ENCODE assay signal across 24 cellular contexts in genomic region chr7:63072806-63073205, GRCh38.
DNase-seq lines count a peak whose midpoint lies in the region; ATAC-seq and TF ChIP-seq lines count a peak whose summit lies in the region.
"Had no signal": no experiment of that assay in that cellular context is flagged by ENCODE, and none has a peak within 500 bp of the region (broad histone marks: within the 10 kb centered on the region; RNA-seq: fewer than 3 reads in every experiment).

No MANE protein-coding gene starts in this region.

- H3K36me3 Mint-ChIP-seq in endothelial cell (ENCODE audit: low read depth, unreplicated experiment) (peaks cover 24% of the 10 kb centered on the region), type B pancreatic cell (no peaks in the 10 kb centered on the region)
- H3K36me3 Mint-ChIP-seq in effector memory CD8-positive, alpha-beta T cell (ENCODE audit: insufficient read depth) = no peaks in the 10 kb centered on the region
- H3K36me3 Mint-ChIP-seq: CD14-positive monocyte; CD8-positive, alpha-beta memory T cell had no signal

- H3K4me3 ChIP-seq in right atrium auricular region = no peak overlapping the region
- H3K4me3 ChIP-seq: A549; BLaER1 treated with 17β-estradiol and CSF1 and Interleukin-3, amounts not matched to agents 10 nM and 100 nM; GM12878; GM23338 had no signal

- H3K27ac Mint-ChIP-seq in endothelial cell (ENCODE audit: unreplicated experiment) (peak overlapping the region; percentile 64), type B pancreatic cell (no peak overlapping the region)
- H3K27ac Mint-ChIP-seq in effector memory CD8-positive, alpha-beta T cell = no peak overlapping the region
- H3K27ac Mint-ChIP-seq: CD14-positive monocyte; CD4-positive, alpha-beta T cell; CD8-positive, alpha-beta memory T cell; GM23338; H9 had no signal

- H3K9me3 Mint-ChIP-seq in endothelial cell (ENCODE audit: unreplicated experiment) (peaks cover 44% of the 10 kb centered on the region), type B pancreatic cell (peaks cover 24% of the 10 kb centered on the region)
- peaks cover 7 to 34% of the 10 kb centered on the region in 2 donors for H3K9me3 Mint-ChIP-seq in effector memory CD8-positive, alpha-beta T cell

- peaks cover 0 to 15% of the 10 kb centered on the region in 2 donors for H3K9me3 ChIP-seq in right atrium auricular region
- H3K9me3 ChIP-seq: BE2C had no signal

- intact Hi-C loops in Right ventricle myocardium superior (cut with DNase I) = no loop called here

- DNase-seq in right atrium auricular region (ENCODE audit: low spot score) (peak; percentile 43), Right ventricle myocardium superior (no peak), endothelial cell (ENCODE audit: low spot score) (no peak), type B pancreatic cell (ENCODE audit: extremely low spot score, unreplicated experiment) (peak; percentile 44), cerebellar nuclear complex (lab: John Stamatoyannopoulos, UW) (no peak)
- no peak for DNase-seq in effector memory CD8-positive, alpha-beta T cell
- DNase-seq: 8988T; ACHN; AML-193; BE2C; CD4-positive, alpha-beta T cell; CD8-positive, alpha-beta memory T cell; DMS 273 treated with DMSO at 0.1 percent for 48 hours; DMS79; EL; GDM1; H9 had no signal

- no peaks in the 10 kb centered on the region for H3K36me3 ChIP-seq in right atrium auricular region
- H3K36me3 ChIP-seq: BE2C; BLaER1 treated with 17β-estradiol and CSF1 and Interleukin-3, amounts not matched to agents 10 nM and 100 nM had no signal

- no peak overlapping the region for H3K27ac ChIP-seq in right atrium auricular region
- H3K27ac ChIP-seq: A549; BLaER1 treated with 17β-estradiol and CSF1 and Interleukin-3, amounts not matched to agents 10 nM and 100 nM had no signal

- TF ChIP-seq CTCF in right atrium auricular region (IDR thresholded peaks at IDR 0.05) = no peak
- no peak for TF ChIP-seq CTCF in endothelial cell (IDR thresholded peaks at IDR 0.05; ENCODE audit: unreplicated experiment)
- TF ChIP-seq CTCF in type B pancreatic cell (conservative IDR thresholded peaks at IDR 0.05) = no peak

- H3K4me1 ChIP-seq in right atrium auricular region = no peaks in the 10 kb centered on the region
- H3K4me1 ChIP-seq: A549; BE2C; BLaER1 treated with 17β-estradiol and CSF1 and Interleukin-3, amounts not matched to agents 10 nM and 100 nM had no signal

- H3K4me1 Mint-ChIP-seq in endothelial cell (ENCODE audit: unreplicated experiment) = no peaks in the 10 kb centered on the region
- H3K4me1 Mint-ChIP-seq in type B pancreatic cell (ENCODE audit: unreplicated experiment) = no peaks in the 10 kb centered on the region
- peaks cover 0 to 3% of the 10 kb centered on the region in 2 donors for H3K4me1 Mint-ChIP-seq in effector memory CD8-positive, alpha-beta T cell (ENCODE audit: low read depth in 2 of 2)
- H3K4me1 Mint-ChIP-seq: CD14-positive monocyte; CD8-positive, alpha-beta memory T cell; GM23338; H9 had no signal

- H3K4me3 Mint-ChIP-seq in endothelial cell (ENCODE audit: unreplicated experiment) (peak overlapping the region; percentile 25), type B pancreatic cell (no peak overlapping the region)
- no peak overlapping the region for H3K4me3 Mint-ChIP-seq in effector memory CD8-positive, alpha-beta T cell
- H3K4me3 Mint-ChIP-seq: CD14-positive monocyte; CD4-positive, alpha-beta T cell; CD8-positive, alpha-beta memory T cell; GM23338; H9 had no signal

- peaks cover 12% of the 10 kb centered on the region for H3K27me3 Mint-ChIP-seq in endothelial cell (ENCODE audit: unreplicated experiment)
- H3K27me3 Mint-ChIP-seq in type B pancreatic cell = no peaks in the 10 kb centered on the region
- no peaks in the 10 kb centered on the region for H3K27me3 Mint-ChIP-seq in effector memory CD8-positive, alpha-beta T cell
- H3K27me3 Mint-ChIP-seq: CD4-positive, alpha-beta T cell; CD8-positive, alpha-beta memory T cell had no signal

- H3K27me3 ChIP-seq in right atrium auricular region = no peaks in the 10 kb centered on the region
- H3K27me3 ChIP-seq: BE2C; BLaER1 treated with 17β-estradiol and CSF1 and Interleukin-3, amounts not matched to agents 10 nM and 100 nM had no signal

- no peak for ATAC-seq in Right ventricle myocardium superior (ENCODE audit: poor library complexity)
- ATAC-seq in effector memory CD8-positive, alpha-beta T cell (replicated peaks) = no peak
- no peak for ATAC-seq in GM18498 (IDR thresholded peaks at IDR 0.05; ENCODE audit: unreplicated experiment)
- ATAC-seq: A549, GM12878, GM23338, HCT116 had no signal

Comparison
In these comparisons a context has a peak if more than half of its experiments do, and no peak if none do; other contexts are left out.
1. DNase-seq: peak in right atrium auricular region (single experiment) and type B pancreatic cell (single experiment); none in Right ventricle myocardium superior (single experiment), endothelial cell (single experiment), effector memory CD8-positive, alpha-beta T cell (0 of 3) and cerebellar nuclear complex (0 of 2).